ENCODE assay signal across 9 cellular contexts in genomic region chr17:45022288-45022648, GRCh38. TPM values are rescaled to one million over a fixed set of nuclear protein-coding genes. Genes with fewer than 3 reads are reported as not detected.
DNase-seq lines count a peak whose midpoint lies in the region; ATAC-seq and FAIRE-seq lines count a peak whose summit lies in the region.
"Had no signal": no experiment of that assay in that cellular context is flagged by ENCODE, and none has a peak within 500 bp of the region (broad histone marks: within the 10 kb centered on the region; RNA-seq: fewer than 3 reads in every experiment).

No MANE protein-coding gene starts in this region.

- peaks cover 18% of the 10 kb centered on the region for H3K4me1 ChIP-seq in SJCRH30
- H3K4me1 ChIP-seq in skeletal muscle tissue (ENCODE audit: control insufficient read depth in 3 of 3, insufficient read depth in 3 of 3, low read length in 3 of 3), result peaks cover 30 to 35% (median 30%) of the 10 kb centered on the region in 3 donors

- peak; percentile 56 for FAIRE-seq in G401.6 (lab: Jason Lieb, UNC)

- H3K27me3 ChIP-seq in SJCRH30 (0 out of 2 replicates have a peak, but pooled peaks cover 4% of the 10 kb centered on the region), skeletal muscle tissue (ENCODE audit: control insufficient read depth in 3 of 3, insufficient read depth in 3 of 3, low read length in 3 of 3) (peaks cover 0 to 5% (median 5%) of the 10 kb centered on the region in 3 donors)

- ATAC-seq in left ventricle myocardium superior, result peak; percentile 1
- no peak for ATAC-seq in HG03469 (IDR thresholded peaks at IDR 0.05; ENCODE audit: unreplicated experiment)

- no peak overlapping the region for H3K27ac ChIP-seq in SJCRH30
- H3K27ac ChIP-seq in skeletal muscle tissue (ENCODE audit: low read depth, low read length), result no peak overlapping the region

- H3K4me3 ChIP-seq in SJCRH30, result peak overlapping the region; percentile 41
- H3K4me3 ChIP-seq in skeletal muscle tissue (ENCODE audit: low read length in 3 of 3), result peak overlapping the region in 1 of 3 donors; percentile 45

- H3K36me3 ChIP-seq in SJCRH30 (no peaks in the 10 kb centered on the region), skeletal muscle tissue (ENCODE audit: control insufficient read depth in 3 of 3, insufficient read depth in 3 of 3, low read length in 3 of 3) (peaks cover 5 to 7% (median 6%) of the 10 kb centered on the region in 3 donors)

- H3K9me3 ChIP-seq in SJCRH30 (replicated peaks) (no peaks in the 10 kb centered on the region), skeletal muscle tissue (ENCODE audit: control insufficient read depth in 3 of 3, low read length in 3 of 3) (no peaks in the 10 kb centered on the region)

- intact Hi-C loops in left ventricle myocardium superior (cut with micrococcal nuclease), result loop anchor here (5.0 to 10.0 kb wide), 2 partner anchors 100 to 247 kb away; no protein-coding TSS in a partner anchor

- no peak for DNase-seq in SJCRH30
- DNase-seq in left ventricle myocardium superior, result no peak
- no peak for DNase-seq in NOMO-1 (lab: John Stamatoyannopoulos, UW; ENCODE audit: unreplicated experiment in 2 of 2)
- no peak for DNase-seq in RKO (ENCODE audit: low spot score)
- no peak for DNase-seq in Ammon's horn (ENCODE audit: low spot score)

- H3K9ac ChIP-seq in skeletal muscle tissue (ENCODE audit: low read depth in 1 of 3, low read length in 3 of 3), result peak overlapping the region; percentile 63 to 88 (median 80)

RNA-seq across cellular contexts. Expression of gene DCAKD, which starts 29.2 kb away (rescaled TPM):
- total RNA-seq in SJCRH30 (2014; rRNA removed; shearing (Covaris generic)), result 43.3 and 45.1 TPM in 2 replicates
- 25.6 TPM for total RNA-seq in left ventricle myocardium superior
- total RNA-seq in skeletal muscle tissue, result 20.9 TPM

RNA-seq across cellular contexts. Expression of gene NMT1, which starts 38.8 kb away (rescaled TPM):
- total RNA-seq in SJCRH30 (2014; rRNA removed; shearing (Covaris generic)), result 69.9 and 72.0 TPM in 2 replicates
- total RNA-seq in left ventricle myocardium superior (114 TPM), skeletal muscle tissue (35.5 TPM)

RNA-seq across cellular contexts. Expression of gene C1QL1, which starts 54.2 kb away (rescaled TPM):
- 0.08 and 0.10 TPM in 2 replicates for total RNA-seq in SJCRH30 (2014; rRNA removed; shearing (Covaris generic))
- total RNA-seq in left ventricle myocardium superior (15.2 TPM), skeletal muscle tissue (1.0 TPM)
- total RNA-seq: mesenteric fat pad had no signal
